8 cellular contexts compared by ENCODE assay signal in the genomic region with DNA sequence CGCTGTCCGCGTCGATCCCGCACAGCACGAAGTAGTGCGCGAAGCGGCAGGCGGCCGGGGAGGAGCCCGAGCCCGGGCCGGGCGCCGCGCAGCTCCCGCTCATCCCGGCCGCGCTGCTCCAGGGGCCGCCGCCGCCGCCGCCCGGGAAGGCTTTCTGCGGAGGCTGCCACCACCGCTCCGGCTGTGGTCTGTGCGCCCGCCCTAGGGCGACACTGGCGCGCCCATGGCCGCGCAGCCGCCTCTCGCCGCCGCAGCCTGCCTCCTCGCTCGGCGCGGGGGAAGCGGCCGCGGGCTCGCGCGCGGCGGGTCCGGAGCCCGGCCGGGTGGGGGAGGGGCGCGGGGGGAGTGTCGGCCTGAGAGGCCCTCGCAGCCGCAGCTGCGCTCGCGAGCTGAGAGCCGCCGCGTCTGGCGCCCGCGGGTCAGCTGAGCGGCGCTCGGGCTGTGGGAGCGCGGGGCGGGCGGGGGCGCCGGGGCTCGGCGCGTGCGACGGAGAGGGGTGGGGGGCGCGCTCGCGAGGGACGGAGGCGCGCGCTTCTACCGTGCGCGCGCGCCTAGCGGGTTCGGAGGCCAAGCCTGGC. TPM values are rescaled to one million over a fixed set of nuclear protein-coding genes. Genes with fewer than 3 reads are reported as not detected.
DNase-seq lines count a peak whose midpoint lies in the region; ATAC-seq and FAIRE-seq lines count a peak whose summit lies in the region.

A gene (minus strand): TSS at position 407 of the 578 bp plus-strand sequence. CDS start 304 bp downstream, at position 103.

- peak within 1 kb of the TSS; percentile 86 to 99 (median 94) for H3K4me3 ChIP-seq in BLaER1 treated with 17β-estradiol and CSF1 and Interleukin-3, amounts not matched to agents 10 nM and 100 nM

- ATAC-seq in GM18909 (IDR thresholded peaks at IDR 0.05; ENCODE audit: poor library complexity, unreplicated experiment) = peak; percentile 62
- peak; percentile 41 for ATAC-seq in HG03064 (IDR thresholded peaks at IDR 0.05; ENCODE audit: low read depth, unreplicated experiment)
- ATAC-seq in natural killer cell treated with Interleukin-12 subunit alpha and Interleukin-12 subunit beta and Interleukin-15 and Interleukin-18, amount 100 ng/mL, for 72 hours = peak; percentile 67 to 76

- no peaks in the 10 kb centered on the region for H3K9me3 ChIP-seq in BLaER1 treated with 17β-estradiol and CSF1 and Interleukin-3, amounts not matched to agents 10 nM and 100 nM (replicated peaks in 1 of 11)

- peaks cover 5% of the 10 kb centered on the region for H3K36me3 Mint-ChIP-seq in activated naive CD4-positive, alpha-beta T cell treated with anti-CD3 and anti-CD28 coated beads for 36 hours (ENCODE audit: low read depth)
- no peaks in the 10 kb centered on the region for H3K36me3 Mint-ChIP-seq in natural killer cell treated with Interleukin-12 subunit alpha and Interleukin-12 subunit beta and Interleukin-15 and Interleukin-18, amount 100 ng/mL, for 72 hours

- H3K4me1 Mint-ChIP-seq in activated naive CD4-positive, alpha-beta T cell treated with anti-CD3 and anti-CD28 coated beads for 36 hours (ENCODE audit: low read depth) = peaks cover 9% of the 10 kb centered on the region
- peaks cover 11 to 13% of the 10 kb centered on the region in 2 donors for H3K4me1 Mint-ChIP-seq in natural killer cell treated with Interleukin-12 subunit alpha and Interleukin-12 subunit beta and Interleukin-15 and Interleukin-18, amount 100 ng/mL, for 72 hours (ENCODE audit: low read depth in 2 of 2)

- DNase-seq in NCI-H226 (peak; percentile 65), foreskin melanocyte (peak; percentile 51), urothelium cell line (ENCODE audit: low spot score) (peak; percentile 86)
- DNase-seq in activated naive CD4-positive, alpha-beta T cell treated with anti-CD3 and anti-CD28 coated beads for 36 hours = peak; percentile 19
- peak; percentile 62 for DNase-seq in natural killer cell treated with Interleukin-12 subunit alpha and Interleukin-12 subunit beta and Interleukin-15 and Interleukin-18, amount 100 ng/mL, for 72 hours (ENCODE audit: low spot score)

- peak within 1 kb of the TSS; percentile 82 to 95 (median 90) for H3K4me2 ChIP-seq in BLaER1 treated with 17β-estradiol and CSF1 and Interleukin-3, amounts not matched to agents 10 nM and 100 nM

- peak within 1 kb of the TSS; percentile 85 to 95 (median 92) for H3K9ac ChIP-seq in BLaER1 treated with 17β-estradiol and CSF1 and Interleukin-3, amounts not matched to agents 10 nM and 100 nM

- H3K9me3 Mint-ChIP-seq in activated naive CD4-positive, alpha-beta T cell treated with anti-CD3 and anti-CD28 coated beads for 36 hours = no peaks in the 10 kb centered on the region
- H3K9me3 Mint-ChIP-seq in natural killer cell treated with Interleukin-12 subunit alpha and Interleukin-12 subunit beta and Interleukin-15 and Interleukin-18, amount 100 ng/mL, for 72 hours = no peaks in the 10 kb centered on the region

- H3K27me3 ChIP-seq in BLaER1 treated with 17β-estradiol and CSF1 and Interleukin-3, amounts not matched to agents 10 nM and 100 nM = peaks cover 0 to 12% (median 0%) of the 10 kb centered on the region in 11 experiments; a peak in 2 of 22 replicates

- H3K36me3 ChIP-seq in BLaER1 treated with 17β-estradiol and CSF1 and Interleukin-3, amounts not matched to agents 10 nM and 100 nM = no peaks in the 10 kb centered on the region

- CTCF ChIA-PET in activated naive CD4-positive, alpha-beta T cell treated with anti-CD3 and anti-CD28 coated beads for 36 hours (lab: Charles Lee) = no interaction called here

- peaks cover 51% of the 10 kb centered on the region for H3K27me3 Mint-ChIP-seq in activated naive CD4-positive, alpha-beta T cell treated with anti-CD3 and anti-CD28 coated beads for 36 hours (ENCODE audit: low read depth)
- H3K27me3 Mint-ChIP-seq in natural killer cell treated with Interleukin-12 subunit alpha and Interleukin-12 subunit beta and Interleukin-15 and Interleukin-18, amount 100 ng/mL, for 72 hours = peaks cover 40 to 59% of the 10 kb centered on the region in 2 donors

- peak within 1 kb of the TSS; percentile 79 for H3K4me3 Mint-ChIP-seq in activated naive CD4-positive, alpha-beta T cell treated with anti-CD3 and anti-CD28 coated beads for 36 hours
- H3K4me3 Mint-ChIP-seq in natural killer cell treated with Interleukin-12 subunit alpha and Interleukin-12 subunit beta and Interleukin-15 and Interleukin-18, amount 100 ng/mL, for 72 hours = peak within 1 kb of the TSS; percentile 83

- H3K4me1 ChIP-seq in BLaER1 treated with 17β-estradiol and CSF1 and Interleukin-3, amounts not matched to agents 10 nM and 100 nM = peaks cover 6 to 19% (median 17%) of the 10 kb centered on the region in 10 experiments; a peak in 19 of 20 replicates

- intact Hi-C loops in activated naive CD4-positive, alpha-beta T cell treated with anti-CD3 and anti-CD28 coated beads for 36 hours (cut with micrococcal nuclease) = loop anchor here (2.0 kb wide), 1 partner anchor 264 kb away; a partner anchor contains a TSS

- H4K20me1 ChIP-seq in BLaER1 treated with 17β-estradiol and CSF1 and Interleukin-3, amounts not matched to agents 10 nM and 100 nM = no peaks in the 10 kb centered on the region

- FAIRE-seq in urothelium cell line (lab: Jason Lieb, UNC) = peak; percentile 59

- peak within 1 kb of the TSS; percentile 76 to 93 (median 89) for H3K27ac ChIP-seq in BLaER1 treated with 17β-estradiol and CSF1 and Interleukin-3, amounts not matched to agents 10 nM and 100 nM

- no peak within 1 kb of the TSS for H3K27ac Mint-ChIP-seq in activated naive CD4-positive, alpha-beta T cell treated with anti-CD3 and anti-CD28 coated beads for 36 hours
- no peak within 1 kb of the TSS for H3K27ac Mint-ChIP-seq in natural killer cell treated with Interleukin-12 subunit alpha and Interleukin-12 subunit beta and Interleukin-15 and Interleukin-18, amount 100 ng/mL, for 72 hours

RNA-seq across cellular contexts. Expression of the gene that starts here (rescaled TPM):
- under 1 TPM; 0.29 to 0.37 TPM for total RNA-seq in activated naive CD4-positive, alpha-beta T cell treated with anti-CD3 and anti-CD28 coated beads for 36 hours
- total RNA-seq in natural killer cell treated with Interleukin-12 subunit alpha and Interleukin-12 subunit beta and Interleukin-15 and Interleukin-18, amount 100 ng/mL, for 72 hours = under 1 TPM; 0.05 to 0.95 TPM

Comparison
In these comparisons a context has a peak if more than half of its experiments do, and no peak if none do; other contexts are left out.
1. Peak in every context shown above with its lines: DNase-seq, ATAC-seq, H3K4me3 ChIP-seq and H3K27ac ChIP-seq.
2. Peak in DNase-seq in activated naive CD4-positive, alpha-beta T cell treated with anti-CD3 and anti-CD28 coated beads for 36 hours; RNA of the gene not detected or under 1 TPM.
3. Peak in DNase-seq and ATAC-seq in natural killer cell treated with Interleukin-12 subunit alpha and Interleukin-12 subunit beta and Interleukin-15 and Interleukin-18, amount 100 ng/mL, for 72 hours; RNA of the gene not detected or under 1 TPM.
4. DNase-seq: peak in every context shown above with its lines; median percentile 86 in urothelium cell line; 65 in NCI-H226; 62 in natural killer cell treated with Interleukin-12 subunit alpha and Interleukin-12 subunit beta and Interleukin-15 and Interleukin-18, amount 100 ng/mL, for 72 hours; 51 in foreskin melanocyte; 19 in activated naive CD4-positive, alpha-beta T cell treated with anti-CD3 and anti-CD28 coated beads for 36 hours.